Comparison of ENCODE assay signal across 20 cellular contexts in genomic region chr20:52958206-52958605, GRCh38.
"Had no signal": no experiment of that assay in that cellular context is flagged by ENCODE, and none has a peak within 500 bp of the region (broad histone marks: within the 10 kb centered on the region; RNA-seq: fewer than 3 reads in every experiment).

No MANE protein-coding gene starts in this region.

- ATAC-seq: activated CD8-positive, alpha-beta T cell treated with anti-CD3 and anti-CD28 coated beads for 36 hours; mucosa of descending colon; naive thymus-derived CD4-positive, alpha-beta T cell; psoas muscle; right cardiac atrium; stimulated activated effector memory CD8-positive, alpha-beta T cell treated with anti-CD3 and anti-CD28 coated beads, Interleukin-12 subunit alpha, Interleukin-12 subunit beta, amount 100 ng/mL, for 72 hours had no signal

- DNase-seq: activated CD4-positive, alpha-beta T cell treated with anti-CD3 and anti-CD28 coated beads, Interleukin-2, amount 10 ng/mL, durations not matched to agents 24 days and 14 days; activated CD8-positive, alpha-beta T cell treated with anti-CD3 and anti-CD28 coated beads for 36 hours; activated naive CD4-positive, alpha-beta T cell treated with Interleukin-2 at 50 U/mL for 16 hours; activated naive CD8-positive, alpha-beta T cell treated with anti-CD3 and anti-CD28 coated beads, Interleukin-2, amount 10 ng/mL, durations not matched to agents 7 days and 5 days; activated T-cell treated with anti-CD3 and anti-CD28 coated beads, Interleukin-2, amount 50 U/mL, for 1 hour; amygdala; dorsolateral prefrontal cortex; endodermal cell; foreskin melanocyte; kidney; left ventricle myocardium inferior; mucosa of descending colon; naive thymus-derived CD4-positive, alpha-beta T cell; ovary; psoas muscle; right cardiac atrium; stimulated activated CD4-positive, alpha-beta T cell treated with anti-CD3 and anti-CD28 coated beads, Interleukin-4, amount 100 ng/mL, for 24 hours; stomach; trophoblast cell had no signal

- FAIRE-seq: kidney had no signal
